Comparison of ENCODE assay signal across 17 cellular contexts in genomic region chr1:96473791-96474452, GRCh38.
DNase-seq lines count a peak whose midpoint lies in the region; ATAC-seq and TF ChIP-seq lines count a peak whose summit lies in the region.
"Had no signal": no experiment of that assay in that cellular context is flagged by ENCODE, and none has a peak within 500 bp of the region (broad histone marks: within the 10 kb centered on the region; RNA-seq: fewer than 3 reads in every experiment).

No MANE protein-coding gene starts in this region.

- peaks cover 98% of the 10 kb centered on the region for H3K27me3 Mint-ChIP-seq in WTC11 (ENCODE audit: low read depth)

- H3K36me3 Mint-ChIP-seq in WTC11 = peaks cover 16% of the 10 kb centered on the region

- H3K27ac Mint-ChIP-seq in WTC11 = no peak overlapping the region

- DNase-seq in ELF-1 (ENCODE audit: low read depth, low spot score) (peak; percentile 58), NT2/D1 (ENCODE audit: low read depth, low spot score) (peak; percentile 48), epithelial cell of esophagus (ENCODE audit: low read depth) (peak; percentile 95), non-pigmented ciliary epithelial cell (ENCODE audit: low read depth) (peak; percentile 48), NCI-H2029 treated with DMSO at 0.1 percent for 48 hours (lab: John Stamatoyannopoulos, UW) (no peak), psoas muscle (no peak), 8988T (no peak), WTC11 (ENCODE audit: low spot score) (no peak)
- DNase-seq: adrenal gland; GF-D8; heart left ventricle; SHP77; stimulated activated CD4-positive, alpha-beta T cell treated with anti-CD3 and anti-CD28 coated beads, Interleukin-4, amount 100 ng/mL, for 1 hour; stimulated activated naive CD8-positive, alpha-beta T cell treated with anti-CD3 and anti-CD28 coated beads, Interleukin-15, Interleukin-2, amounts not matched to agents 100 U/mL and 50 U/mL, for 24 hours; WERI-Rb-1 had no signal

- no peak overlapping the region for H3K9ac ChIP-seq in NT2/D1 (ENCODE audit: insufficient read length, low read depth)
- H3K9ac ChIP-seq: BLaER1 had no signal

- ATAC-seq in psoas muscle (no peak), WTC11 (no peak; the same call in none of the 2 replicates)
- ATAC-seq: heart left ventricle; stimulated activated naive CD8-positive, alpha-beta T cell treated with anti-CD3 and anti-CD28 coated beads, Interleukin-15, Interleukin-2, amounts not matched to agents 100 U/mL and 50 U/mL, for 24 hours had no signal

- H3K36me3 ChIP-seq in NT2/D1 (ENCODE audit: insufficient read depth, insufficient read length, low read length) (no peaks in the 10 kb centered on the region), psoas muscle (ENCODE audit: insufficient read depth in 1 of 2, low read depth in 1 of 2) (no peaks in the 10 kb centered on the region)
- H3K36me3 ChIP-seq: adrenal gland, BLaER1, heart left ventricle, WERI-Rb-1 had no signal

- peaks cover 31% of the 10 kb centered on the region for H3K4me1 Mint-ChIP-seq in WTC11

- H3K4me3 Mint-ChIP-seq in WTC11 = no peak overlapping the region

- H3K27ac ChIP-seq in psoas muscle = no peak overlapping the region
- H3K27ac ChIP-seq: adrenal gland, BLaER1, heart left ventricle, WERI-Rb-1 had no signal

- H3K9me3 ChIP-seq in NT2/D1 (ENCODE audit: insufficient read depth, low read length) (peaks cover 18% of the 10 kb centered on the region), psoas muscle (no peaks in the 10 kb centered on the region)
- H3K9me3 ChIP-seq: adrenal gland, heart left ventricle had no signal

- H3K27me3 ChIP-seq in NT2/D1 (ENCODE audit: insufficient read depth, insufficient read length) (peaks cover 80% of the 10 kb centered on the region), psoas muscle (ENCODE audit: insufficient read depth in 3 of 3, low read length in 2 of 3) (no peaks in the 10 kb centered on the region)
- H3K27me3 ChIP-seq: adrenal gland, BLaER1 had no signal

- WGBS in psoas muscle, 3 donors = 66 to 71% (median 69%) methylated on average over 9 of the region's 9 CpGs

- no peak overlapping the region for H3K4me3 ChIP-seq in NT2/D1 (ENCODE audit: insufficient read length, low read depth)
- H3K4me3 ChIP-seq in epithelial cell of esophagus (ENCODE audit: low read length) = no peak overlapping the region
- H3K4me3 ChIP-seq in psoas muscle = no peak overlapping the region
- H3K4me3 ChIP-seq: adrenal gland, BLaER1, heart left ventricle, lung had no signal

- intact Hi-C loops in psoas muscle (cut with DNase I) = no loop called here

- H3K9me3 Mint-ChIP-seq in WTC11 = peaks cover 13% of the 10 kb centered on the region

- POLR2A ChIA-PET in WTC11 (lab: Charles Lee) = no interaction called here

- TF ChIP-seq CTCF in epithelial cell of esophagus (IDR thresholded peaks at IDR 0.05; ENCODE audit: insufficient read depth, low read depth, low read length, missing control alignments) (no peak), psoas muscle (IDR thresholded peaks at IDR 0.05) (no peak), WTC11 (IDR thresholded peaks at IDR 0.05) (no peak)

- CTCF ChIA-PET in WTC11 (lab: Charles Lee) = no interaction called here

- H3K4me1 ChIP-seq in NT2/D1 (ENCODE audit: insufficient read depth, insufficient read length) = peaks cover 11% of the 10 kb centered on the region
- no peaks in the 10 kb centered on the region for H3K4me1 ChIP-seq in psoas muscle
- H3K4me1 ChIP-seq: adrenal gland, BLaER1, heart left ventricle had no signal

TF ChIP-seq in WTC11, 78 proteins besides CTCF, POLR2A, EP300 and RAD21:
- TF ChIP-seq JUN (CRISPR knock-in tag; IDR thresholded peaks at IDR 0.05) (no peak), FOXP4 (CRISPR knock-in tag; IDR thresholded peaks at IDR 0.05) (no peak), ZNF671 (CRISPR knock-in tag; IDR thresholded peaks at IDR 0.05) (no peak), SMAD4 (CRISPR knock-in tag; IDR thresholded peaks at IDR 0.05) (no peak), ZNF416 (CRISPR knock-in tag; IDR thresholded peaks at IDR 0.05) (no peak), RELA (CRISPR knock-in tag; IDR thresholded peaks at IDR 0.05; ENCODE audit: borderline replicate concordance) (no peak), ZBTB43 (CRISPR knock-in tag; IDR thresholded peaks at IDR 0.05) (no peak), NR3C1 (CRISPR knock-in tag; conservative IDR thresholded peaks at IDR 0.05; ENCODE audit: low read depth) (no peak), PRDM15 (CRISPR knock-in tag; IDR thresholded peaks at IDR 0.05) (no peak), CREB1 (CRISPR knock-in tag; IDR thresholded peaks at IDR 0.05) (no peak), NFE2L1 (CRISPR knock-in tag; IDR thresholded peaks at IDR 0.05) (no peak), RORB (CRISPR knock-in tag; IDR thresholded peaks at IDR 0.05) (no peak), TP53 (CRISPR knock-in tag; IDR thresholded peaks at IDR 0.05) (no peak), ZNF396 (CRISPR knock-in tag; IDR thresholded peaks at IDR 0.05; ENCODE audit: borderline replicate concordance) (no peak)
TF ChIP-seq in WTC11: peak in this region for 0.

Comparison
In these comparisons a context has a peak if more than half of its experiments do, and no peak if none do; other contexts are left out.
1. DNase-seq: peak in ELF-1 (single experiment), NT2/D1 (single experiment), epithelial cell of esophagus (single experiment) and non-pigmented ciliary epithelial cell (single experiment); none in NCI-H2029 treated with DMSO at 0.1 percent for 48 hours (single experiment), psoas muscle (0 of 2), 8988T (single experiment) and WTC11 (single experiment).